In genomic region chr6:132395015-132395597, GRCh38 we compare ENCODE assay signal across 27 cellular contexts. TPM values are rescaled to one million over a fixed set of nuclear protein-coding genes. Genes with fewer than 3 reads are reported as not detected.
"Had no signal": no experiment of that assay in that cellular context is flagged by ENCODE, and none has a peak within 500 bp of the region (broad histone marks: within the 10 kb centered on the region; RNA-seq: fewer than 3 reads in every experiment).

No MANE protein-coding gene starts in this region.

- H3K4me1 Mint-ChIP-seq: activated CD4-positive, alpha-beta T cell treated with anti-CD3 and anti-CD28 coated beads for 36 hours; activated CD4-positive, alpha-beta T cell treated with anti-CD3 and anti-CD28 coated beads, Interleukin-2, amount 10 ng/mL, durations not matched to agents 24 days and 14 days; activated naive CD4-positive, alpha-beta T cell treated with anti-CD3 and anti-CD28 coated beads, Interleukin-2, amount 10 ng/mL, durations not matched to agents 7 days and 5 days; activated naive CD8-positive, alpha-beta T cell treated with anti-CD3 and anti-CD28 coated beads, Interleukin-2, amount 10 ng/mL, durations not matched to agents 7 days and 5 days had no signal

- DNase-seq: activated CD4-positive, alpha-beta T cell treated with anti-CD3 and anti-CD28 coated beads for 36 hours; activated CD4-positive, alpha-beta T cell treated with anti-CD3 and anti-CD28 coated beads, Interleukin-2, amount 10 ng/mL, durations not matched to agents 24 days and 14 days; activated CD4-positive, CD25-positive, alpha-beta regulatory T cell; activated CD4-positive, CD25-positive, alpha-beta regulatory T cell treated with anti-CD3 and anti-CD28 coated beads, Interleukin-2, amount 50 U/mL, for 72 hours; activated CD8-positive, alpha-beta memory T cell treated with anti-CD3 and anti-CD28 coated beads for 24 hours; activated CD8-positive, alpha-beta T cell treated with anti-CD3 and anti-CD28 coated beads for 36 hours; activated gamma-delta T cell; activated naive CD4-positive, alpha-beta T cell; activated naive CD4-positive, alpha-beta T cell treated with anti-CD3 and anti-CD28 coated beads, Interleukin-2, amount 10 ng/mL, durations not matched to agents 7 days and 5 days; activated naive CD8-positive, alpha-beta T cell treated with anti-CD3 and anti-CD28 coated beads, Interleukin-2, amount 10 ng/mL, durations not matched to agents 7 days and 5 days; activated T-cell treated with anti-CD3 and anti-CD28 coated beads, Interleukin-2, amount 50 U/mL, for 1 hour; activated T-cell treated with anti-CD3 and anti-CD28 coated beads, Interleukin-2, amount 50 U/mL, for 48 hours; central memory CD4-positive, alpha-beta T cell; cerebellar nuclear complex; colonic mucosa; effector CD8-positive, alpha-beta T cell; esophagus squamous epithelium; foreskin melanocyte; heart right ventricle; T-helper 2 cell had no signal

- H3K4me3 Mint-ChIP-seq: activated CD4-positive, alpha-beta T cell treated with anti-CD3 and anti-CD28 coated beads for 36 hours; activated CD4-positive, alpha-beta T cell treated with anti-CD3 and anti-CD28 coated beads, Interleukin-2, amount 10 ng/mL, durations not matched to agents 24 days and 14 days; activated CD8-positive, alpha-beta T cell treated with anti-CD3 and anti-CD28 coated beads for 36 hours; activated naive CD4-positive, alpha-beta T cell treated with anti-CD3 and anti-CD28 coated beads, Interleukin-2, amount 10 ng/mL, durations not matched to agents 7 days and 5 days; activated naive CD8-positive, alpha-beta T cell treated with anti-CD3 and anti-CD28 coated beads, Interleukin-2, amount 10 ng/mL, durations not matched to agents 7 days and 5 days had no signal

- H3K36me3 Mint-ChIP-seq: activated naive CD4-positive, alpha-beta T cell treated with anti-CD3 and anti-CD28 coated beads, Interleukin-2, amount 10 ng/mL, durations not matched to agents 7 days and 5 days; activated naive CD8-positive, alpha-beta T cell treated with anti-CD3 and anti-CD28 coated beads, Interleukin-2, amount 10 ng/mL, durations not matched to agents 7 days and 5 days had no signal

- H3K9me3 ChIP-seq: colonic mucosa had no signal

- H3K27ac ChIP-seq: ascending aorta, breast epithelium, cardiac muscle cell, colonic mucosa, epithelial cell of prostate, esophagus squamous epithelium, gastroesophageal sphincter, heart right ventricle had no signal

- H3K4me1 ChIP-seq: ascending aorta, breast epithelium, colonic mucosa, heart right ventricle had no signal

- ATAC-seq: activated CD4-positive, alpha-beta T cell treated with anti-CD3 and anti-CD28 coated beads for 36 hours; activated CD8-positive, alpha-beta T cell treated with anti-CD3 and anti-CD28 coated beads for 36 hours; activated naive CD4-positive, alpha-beta T cell treated with anti-CD3 and anti-CD28 coated beads, Interleukin-2, amount 50 U/mL, for 72 hours; gastroesophageal sphincter; heart right ventricle had no signal

- H3K27ac Mint-ChIP-seq: activated CD4-positive, alpha-beta T cell treated with anti-CD3 and anti-CD28 coated beads for 36 hours; activated CD4-positive, alpha-beta T cell treated with anti-CD3 and anti-CD28 coated beads, Interleukin-2, amount 10 ng/mL, durations not matched to agents 24 days and 14 days; activated CD8-positive, alpha-beta T cell treated with anti-CD3 and anti-CD28 coated beads for 36 hours; activated naive CD4-positive, alpha-beta T cell treated with anti-CD3 and anti-CD28 coated beads, Interleukin-2, amount 10 ng/mL, durations not matched to agents 7 days and 5 days; activated naive CD4-positive, alpha-beta T cell treated with anti-CD3 and anti-CD28 coated beads, Interleukin-2, amount 50 U/mL, for 72 hours; activated naive CD8-positive, alpha-beta T cell treated with anti-CD3 and anti-CD28 coated beads, Interleukin-2, amount 10 ng/mL, durations not matched to agents 7 days and 5 days had no signal

- H3K4me3 ChIP-seq: ascending aorta, breast epithelium, cardiac muscle cell, colonic mucosa, esophagus squamous epithelium, gastroesophageal sphincter, heart right ventricle had no signal

- H3K27me3 ChIP-seq: ascending aorta, breast epithelium, colonic mucosa, gastroesophageal sphincter had no signal

- H3K36me3 ChIP-seq: ascending aorta, breast epithelium, cardiac muscle cell, colonic mucosa, esophagus squamous epithelium, gastroesophageal sphincter, heart right ventricle had no signal

RNA-seq across cellular contexts. Expression of gene MOXD1, which starts 6.2 kb away (rescaled TPM):
- total RNA-seq: activated CD4-positive, alpha-beta T cell treated with anti-CD3 and anti-CD28 coated beads for 36 hours; activated CD4-positive, alpha-beta T cell treated with anti-CD3 and anti-CD28 coated beads, Interleukin-2, amount 10 ng/mL, durations not matched to agents 24 days and 14 days; activated CD8-positive, alpha-beta T cell treated with anti-CD3 and anti-CD28 coated beads for 36 hours; activated naive CD8-positive, alpha-beta T cell treated with anti-CD3 and anti-CD28 coated beads, Interleukin-2, amount 10 ng/mL, durations not matched to agents 7 days and 5 days; endothelial cell of umbilical vein had no signal
